In genomic region chr13:98075048-98075447, GRCh38 we compare ENCODE assay signal across 33 cellular contexts.
"Had no signal": no experiment of that assay in that cellular context is flagged by ENCODE, and none has a peak within 500 bp of the region (broad histone marks: within the 10 kb centered on the region; RNA-seq: fewer than 3 reads in every experiment).

No MANE protein-coding gene starts in this region.

- H3K4me3 ChIP-seq: adrenal gland, ascending aorta, body of pancreas, breast epithelium, cardiac muscle cell had no signal

- DNase-seq: activated effector memory CD4-positive, alpha-beta T cell treated with anti-CD3 and anti-CD28 coated beads, Interleukin-2, amount 50 U/mL, for 16 hours; activated effector memory CD4-positive, alpha-beta T cell treated with Interleukin-2 at 50 U/mL for 16 hours; activated gamma-delta T cell treated with Interleukin-2 at 50 U/mL for 16 hours; activated naive CD4-positive, alpha-beta T cell; activated naive CD4-positive, alpha-beta T cell treated with anti-CD3 and anti-CD28 coated beads for 36 hours; activated naive CD4-positive, alpha-beta T cell treated with anti-CD3 and anti-CD28 coated beads, Interleukin-2, amount 10 ng/mL, durations not matched to agents 7 days and 5 days; activated naive CD4-positive, alpha-beta T cell treated with anti-CD3 and anti-CD28 coated beads, Interleukin-2, amount 50 U/mL, for 16 hours; activated naive CD4-positive, alpha-beta T cell treated with Interleukin-2 at 50 U/mL for 16 hours; activated naive CD8-positive, alpha-beta T cell treated with anti-CD3 and anti-CD28 coated beads for 36 hours; activated naive CD8-positive, alpha-beta T cell treated with anti-CD3 and anti-CD28 coated beads, Interleukin-2, amount 10 ng/mL, durations not matched to agents 7 days and 5 days; activated naive CD8-positive, alpha-beta T cell treated with anti-CD3 and anti-CD28 coated beads, Interleukin-2, amount 50 U/mL, for 24 hours; activated T-cell treated with anti-CD3 and anti-CD28 coated beads, Interleukin-2, amount 50 U/mL, for 1 hour; activated T-cell treated with anti-CD3 and anti-CD28 coated beads, Interleukin-2, amount 50 U/mL, for 24 hours; activated T-cell treated with anti-CD3 and anti-CD28 coated beads, Interleukin-2, amount 50 U/mL, for 4 hours; activated T-cell treated with anti-CD3 and anti-CD28 coated beads, Interleukin-2, amount 50 U/mL, for 48 hours; activated T-cell treated with anti-CD3 and anti-CD28 coated beads, Interleukin-2, amount 50 U/mL, for 72 hours; adrenal gland; amniotic stem cell; amygdala; anterior cingulate cortex; aorta; body of pancreas; brain microvascular endothelial cell; caudate nucleus; central memory CD4-positive, alpha-beta T cell; cerebellar nuclear complex had no signal

- H3K27me3 ChIP-seq: adrenal gland, ascending aorta, body of pancreas, brain microvascular endothelial cell, breast epithelium, cardiac muscle cell had no signal

- FAIRE-seq: astrocyte, colon had no signal

- H3K36me3 ChIP-seq: adrenal gland, ascending aorta, brain microvascular endothelial cell, breast epithelium, cardiac muscle cell had no signal

- ATAC-seq: activated naive CD4-positive, alpha-beta T cell treated with anti-CD3 and anti-CD28 coated beads, Interleukin-2, amount 50 U/mL, for 72 hours; activated naive CD8-positive, alpha-beta T cell treated with anti-CD3 and anti-CD28 coated beads, Interleukin-2, amount 50 U/mL, for 24 hours; activated T-cell treated with anti-CD3 and anti-CD28 coated beads, Interleukin-2, amount 50 U/mL, for 4 hours; activated T-cell treated with anti-CD3 and anti-CD28 coated beads, Interleukin-2, amount 50 U/mL, for 72 hours; activated T-helper 17 cell treated with anti-CD3 and anti-CD28 coated beads, Interleukin-2, amount 50 U/mL, for 72 hours; body of pancreas had no signal

- H3K4me1 ChIP-seq: ascending aorta, body of pancreas, breast epithelium had no signal

- H3K27ac ChIP-seq: adrenal gland, ascending aorta, body of pancreas, brain microvascular endothelial cell, breast epithelium, cardiac muscle cell had no signal

- H3K9me3 ChIP-seq: adrenal gland, ascending aorta, body of pancreas, breast epithelium had no signal
